ENCODE assay signal across 8 cellular contexts in the genomic region with DNA sequence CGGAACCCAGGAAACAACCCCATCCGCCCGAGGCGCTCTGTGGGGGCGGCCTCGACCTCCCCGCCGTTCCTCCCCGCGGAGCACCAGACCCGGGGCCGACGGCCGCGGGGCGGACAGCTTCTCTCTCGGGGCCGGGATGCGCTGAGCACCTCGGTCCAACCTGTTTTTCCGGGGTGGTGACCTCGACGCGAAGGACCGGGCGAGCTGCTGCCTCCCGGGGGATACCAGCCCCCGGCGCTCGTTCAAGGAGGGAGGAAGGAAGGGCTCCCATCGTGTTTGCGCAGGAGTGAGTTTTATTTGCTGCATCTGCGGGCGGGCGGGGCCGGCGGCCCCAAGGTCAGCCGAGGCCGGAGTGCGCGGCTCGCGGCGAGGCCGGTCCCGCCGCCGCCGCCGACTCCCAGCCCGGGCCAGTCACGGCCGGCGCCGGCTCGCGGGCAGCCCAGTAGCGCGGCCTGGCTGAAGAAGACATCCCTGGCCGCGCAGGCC. TPM values are rescaled to one million over a fixed set of nuclear protein-coding genes. Genes with fewer than 3 reads are reported as not detected.
DNase-seq lines count a peak whose midpoint lies in the region; ATAC-seq and TF ChIP-seq lines count a peak whose summit lies in the region.

No MANE protein-coding gene starts in this region.

- H3K36me3 ChIP-seq in A673 (ENCODE audit: insufficient read depth, low read length, poor library complexity, severe bottlenecking) = peaks cover 36% of the 10 kb centered on the region

- BruUV-seq in A673 (replicated peaks; lab: Mats Ljungman, UMichigan) = no TSS peak

- peak overlapping the region; percentile 95 for H3K4me3 ChIP-seq in A673 (ENCODE audit: low read depth, low read length, poor library complexity, severe bottlenecking)

- H3K9me3 ChIP-seq in A673 (ENCODE audit: low read depth, low read length, poor library complexity, severe bottlenecking) = no peaks in the 10 kb centered on the region

- CTCF ChIA-PET in A673 (lab: Charles Lee) = no interaction called here

- peaks cover 22% of the 10 kb centered on the region for H3K36me3 Mint-ChIP-seq in T-helper 1 cell treated with Interleukin-12 subunit alpha and Interleukin-12 subunit beta and Interleukin-4 antibody, amounts not matched to agents 30 μg/mL and 1 μg/mL, for 36 hours (ENCODE audit: low read depth)
- H3K36me3 Mint-ChIP-seq in brain = peaks cover 36% of the 10 kb centered on the region

- H3K27me3 Mint-ChIP-seq in T-helper 1 cell treated with Interleukin-12 subunit alpha and Interleukin-12 subunit beta and Interleukin-4 antibody, amounts not matched to agents 30 μg/mL and 1 μg/mL, for 36 hours (ENCODE audit: low read depth) = no peaks in the 10 kb centered on the region
- no peaks in the 10 kb centered on the region for H3K27me3 Mint-ChIP-seq in brain

- H3K4me1 ChIP-seq in A673 (ENCODE audit: insufficient read depth, low read length, poor library complexity, severe bottlenecking) = peaks cover 14% of the 10 kb centered on the region

- peaks cover 43% of the 10 kb centered on the region for H3K4me1 Mint-ChIP-seq in T-helper 1 cell treated with Interleukin-12 subunit alpha and Interleukin-12 subunit beta and Interleukin-4 antibody, amounts not matched to agents 30 μg/mL and 1 μg/mL, for 36 hours (ENCODE audit: low read depth)
- H3K4me1 Mint-ChIP-seq in brain = peaks cover 54% of the 10 kb centered on the region

- POLR2A ChIA-PET in A673 (lab: Charles Lee; ENCODE audit: low non-redundant PET) = no interaction called here

- no peak for TF ChIP-seq CTCF in A673 (conservative IDR thresholded peaks at IDR 0.05; ENCODE audit: low read depth, low read length)
- no peak for TF ChIP-seq CTCF in brain (conservative IDR thresholded peaks at IDR 0.05)

- intact Hi-C loops in A673 (cut with micrococcal nuclease; ENCODE audit: unreplicated experiment) = no loop called here

- peak overlapping the region; percentile 98 for H3K27ac Mint-ChIP-seq in T-helper 1 cell treated with Interleukin-12 subunit alpha and Interleukin-12 subunit beta and Interleukin-4 antibody, amounts not matched to agents 30 μg/mL and 1 μg/mL, for 36 hours
- H3K27ac Mint-ChIP-seq in brain = peak overlapping the region; percentile 92 to 100 (median 98)

- H3K9me3 Mint-ChIP-seq in T-helper 1 cell treated with Interleukin-12 subunit alpha and Interleukin-12 subunit beta and Interleukin-4 antibody, amounts not matched to agents 30 μg/mL and 1 μg/mL, for 36 hours = no peaks in the 10 kb centered on the region
- no peaks in the 10 kb centered on the region for H3K9me3 Mint-ChIP-seq in brain

- no peaks in the 10 kb centered on the region for H3K27me3 ChIP-seq in A673 (replicated peaks; ENCODE audit: insufficient read depth, low read depth, low read length, poor library complexity)

- ATAC-seq in GM18873 (IDR thresholded peaks at IDR 0.05; ENCODE audit: low FRiP score, unreplicated experiment) (peak; percentile 18), HG03108 (IDR thresholded peaks at IDR 0.05; ENCODE audit: unreplicated experiment) (peak; percentile 44)

- peak overlapping the region; percentile 98 for H3K4me3 Mint-ChIP-seq in T-helper 1 cell treated with Interleukin-12 subunit alpha and Interleukin-12 subunit beta and Interleukin-4 antibody, amounts not matched to agents 30 μg/mL and 1 μg/mL, for 36 hours
- H3K4me3 Mint-ChIP-seq in brain = peak overlapping the region; percentile 92 to 95 (median 93)

- peak overlapping the region; percentile 91 for H3K27ac ChIP-seq in A673 (ENCODE audit: low read depth, low read length, poor library complexity, severe bottlenecking)

- DNase-seq in A673 (ENCODE audit: low spot score) (peak; percentile 12), islet precursor cell (peak; percentile 67), amniotic stem cell (lab: John Stamatoyannopoulos, UW) (no peak)
- peak; percentile 17 to 45 for DNase-seq in stimulated activated CD4-positive, alpha-beta T cell treated with anti-CD3 and anti-CD28 coated beads, Interleukin-2, amount 100 ng/mL, for 48 hours

RNA-seq across cellular contexts. Expression of a gene that starts 0.5 kb away (rescaled TPM):
- total RNA-seq in A673 (2021) = 82.5 and 85.2 TPM in 2 replicates
- 41.6 TPM for polyA plus RNA-seq in brain (ENCODE audit: insufficient read depth, low read depth, low replicate concordance)
